Comparison of ENCODE assay signal across 8 cellular contexts in the genomic region with DNA sequence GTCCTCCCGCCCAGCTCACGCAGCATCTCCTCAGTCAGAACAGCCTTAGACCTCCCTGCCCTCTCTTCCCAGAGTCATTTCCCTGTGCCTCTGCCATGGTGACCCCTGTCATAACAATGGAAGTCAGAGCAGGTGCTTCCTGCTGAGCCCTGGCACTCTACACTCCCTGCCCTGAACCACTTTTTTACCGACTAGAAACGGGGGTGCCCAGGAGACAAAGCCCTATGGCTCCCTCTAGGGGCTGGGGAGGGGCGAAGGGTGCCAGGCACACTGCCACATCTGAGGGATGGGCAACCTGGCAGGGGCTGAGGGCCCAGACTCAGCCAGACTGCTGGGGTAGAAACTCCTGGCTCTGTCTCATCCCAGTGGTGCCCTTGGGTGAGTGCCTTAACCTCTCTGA. TPM values are rescaled to one million over a fixed set of nuclear protein-coding genes. Genes with fewer than 3 reads are reported as not detected.
DNase-seq lines count a peak whose midpoint lies in the region; ATAC-seq and TF ChIP-seq lines count a peak whose summit lies in the region.

No MANE protein-coding gene starts in this region.

- peaks cover 6% of the 10 kb centered on the region for H3K36me3 Mint-ChIP-seq in activated naive CD8-positive, alpha-beta T cell treated with anti-CD3 and anti-CD28 coated beads, Interleukin-2, amount 10 ng/mL, durations not matched to agents 7 days and 5 days

- DNase-seq in HFF-Myc (ENCODE audit: extremely low read depth, low read depth) (no peak), PC-3 (peak; percentile 60), midbrain (lab: John Stamatoyannopoulos, UW) (no peak), GDM1 (lab: John Stamatoyannopoulos, UW) (no peak)
- DNase-seq in activated naive CD8-positive, alpha-beta T cell treated with anti-CD3 and anti-CD28 coated beads, Interleukin-2, amount 10 ng/mL, durations not matched to agents 7 days and 5 days: peak; percentile 64

- H3K9ac ChIP-seq in BLaER1: peak overlapping the region; percentile 76
- no peak overlapping the region for H3K9ac ChIP-seq in PC-3 (ENCODE audit: low read length)
- H3K9ac ChIP-seq in liver (ENCODE audit: low read depth in 1 of 2, low read length in 2 of 2): no peak overlapping the region

- H3K27me3 Mint-ChIP-seq in activated naive CD8-positive, alpha-beta T cell treated with anti-CD3 and anti-CD28 coated beads, Interleukin-2, amount 10 ng/mL, durations not matched to agents 7 days and 5 days: no peaks in the 10 kb centered on the region

- CTCF ChIA-PET in PC-3 (lab: Charles Lee): interaction anchor here (0.5 kb wide), 1 partner anchor 1411 kb away, joined by 5 read pairs; no protein-coding TSS in a partner anchor

- BruUV-seq in PC-3 (replicated peaks; lab: Mats Ljungman, UMichigan): no TSS peak

- 30% methylated on average over 5 of the region's 5 CpGs for WGBS in liver

- H3K27ac ChIP-seq in BLaER1 (peak overlapping the region; percentile 92), PC-3 (ENCODE audit: low read length) (no peak overlapping the region), liver (ENCODE audit: low read depth in 1 of 2, low read length in 2 of 2) (no peak overlapping the region)

- H3K4me2 ChIP-seq in BLaER1 (peak overlapping the region; percentile 97), PC-3 (ENCODE audit: low read length) (no peak overlapping the region)

- no peaks in the 10 kb centered on the region for H3K9me2 ChIP-seq in PC-3 (replicated peaks; ENCODE audit: low read length)

- H3K9me3 ChIP-seq in BLaER1 (no peaks in the 10 kb centered on the region), PC-3 (ENCODE audit: low read length) (no peaks in the 10 kb centered on the region), liver (ENCODE audit: control insufficient read depth in 4 of 4, low read length in 3 of 4) (no peaks in the 10 kb centered on the region)

- TF ChIP-seq CTCF in HFF-Myc (IDR thresholded peaks at IDR 0.05; ENCODE audit: low read depth, low read length, missing control alignments): peak; percentile 69
- TF ChIP-seq CTCF in PC-3 (conservative IDR thresholded peaks at IDR 0.05; ENCODE audit: low read depth, low read length): peak; percentile 76
- peak; percentile 10 for TF ChIP-seq CTCF in liver (IDR thresholded peaks at IDR 0.05; ENCODE audit: low read depth, low read length, missing input control)

- H3K4me1 Mint-ChIP-seq in activated naive CD8-positive, alpha-beta T cell treated with anti-CD3 and anti-CD28 coated beads, Interleukin-2, amount 10 ng/mL, durations not matched to agents 7 days and 5 days: peaks cover 31% of the 10 kb centered on the region

- H3K27me3 ChIP-seq in BLaER1 (no peaks in the 10 kb centered on the region), PC-3 (ENCODE audit: low read length) (no peaks in the 10 kb centered on the region), liver (ENCODE audit: control insufficient read depth in 4 of 4, insufficient read depth in 4 of 4, low read length in 3 of 4) (no peaks in the 10 kb centered on the region)

- peak in 1 of 2 donors; percentile 56 for TF ChIP-seq RAD21 in liver (IDR thresholded peaks at IDR 0.05)

- H3K9me3 Mint-ChIP-seq in activated naive CD8-positive, alpha-beta T cell treated with anti-CD3 and anti-CD28 coated beads, Interleukin-2, amount 10 ng/mL, durations not matched to agents 7 days and 5 days: no peaks in the 10 kb centered on the region

- H3F3A ChIP-seq in PC-3 (ENCODE audit: low read length, unreplicated experiment): no peaks in the 10 kb centered on the region

- H3K4me3 ChIP-seq in BLaER1 (peak overlapping the region; percentile 60; the same call in 1 of the 2 replicates), HFF-Myc (replicated peaks; ENCODE audit: low read depth, low read length) (no peak overlapping the region), PC-3 (ENCODE audit: low read length) (no peak overlapping the region), liver (ENCODE audit: low read depth in 1 of 3, low read length in 3 of 3) (no peak overlapping the region)

- ATAC-seq in PC-3 (peak; percentile 37; the same call in 1 of the 2 replicates), GM18502 (IDR thresholded peaks at IDR 0.05; ENCODE audit: poor library complexity, unreplicated experiment) (no peak)
- ATAC-seq in activated naive CD8-positive, alpha-beta T cell treated with anti-CD3 and anti-CD28 coated beads, Interleukin-2, amount 10 ng/mL, durations not matched to agents 7 days and 5 days (ENCODE audit: low read depth): peak; percentile 73

- intact Hi-C loops in PC-3 (cut with micrococcal nuclease): no loop called here

- POLR2A ChIA-PET in PC-3 (lab: Charles Lee; ENCODE audit: unreplicated experiment): no interaction called here
- POLR2A ChIA-PET in activated naive CD8-positive, alpha-beta T cell treated with anti-CD3 and anti-CD28 coated beads, Interleukin-2, amount 10 ng/mL, durations not matched to agents 7 days and 5 days (lab: Charles Lee): no interaction called here

- no peak overlapping the region for H3K4me3 Mint-ChIP-seq in activated naive CD8-positive, alpha-beta T cell treated with anti-CD3 and anti-CD28 coated beads, Interleukin-2, amount 10 ng/mL, durations not matched to agents 7 days and 5 days

- H3K27ac Mint-ChIP-seq in activated naive CD8-positive, alpha-beta T cell treated with anti-CD3 and anti-CD28 coated beads, Interleukin-2, amount 10 ng/mL, durations not matched to agents 7 days and 5 days: peak overlapping the region; percentile 84

- H3K36me3 ChIP-seq in BLaER1 (peaks cover 28% of the 10 kb centered on the region), PC-3 (ENCODE audit: low read depth, low read length) (no peaks in the 10 kb centered on the region), liver (ENCODE audit: control insufficient read depth in 4 of 4, insufficient read depth in 3 of 4, low read depth in 1 of 4, low read length in 3 of 4) (no peaks in the 10 kb centered on the region)

- no peaks in the 10 kb centered on the region for H4K20me1 ChIP-seq in BLaER1
- no peaks in the 10 kb centered on the region for H4K20me1 ChIP-seq in PC-3 (ENCODE audit: low read length)

- H2AFZ ChIP-seq in PC-3 (ENCODE audit: low read length): no peak overlapping the region

- no peaks in the 10 kb centered on the region for H3K79me2 ChIP-seq in PC-3 (ENCODE audit: low read length)

- H3K4me1 ChIP-seq in BLaER1 (peaks cover 72% of the 10 kb centered on the region), PC-3 (ENCODE audit: insufficient read depth, low read length) (peaks cover 10% of the 10 kb centered on the region; the same call in 1 of the 2 replicates), liver (ENCODE audit: control insufficient read depth in 4 of 4, insufficient read depth in 4 of 4, low read length in 3 of 4) (no peaks in the 10 kb centered on the region)

TF ChIP-seq in liver, 16 proteins besides CTCF, POLR2A, EP300 and RAD21:
- TF ChIP-seq NR2F2 (IDR thresholded peaks at IDR 0.05): peak; percentile 86
- TF ChIP-seq, protein P1, sequence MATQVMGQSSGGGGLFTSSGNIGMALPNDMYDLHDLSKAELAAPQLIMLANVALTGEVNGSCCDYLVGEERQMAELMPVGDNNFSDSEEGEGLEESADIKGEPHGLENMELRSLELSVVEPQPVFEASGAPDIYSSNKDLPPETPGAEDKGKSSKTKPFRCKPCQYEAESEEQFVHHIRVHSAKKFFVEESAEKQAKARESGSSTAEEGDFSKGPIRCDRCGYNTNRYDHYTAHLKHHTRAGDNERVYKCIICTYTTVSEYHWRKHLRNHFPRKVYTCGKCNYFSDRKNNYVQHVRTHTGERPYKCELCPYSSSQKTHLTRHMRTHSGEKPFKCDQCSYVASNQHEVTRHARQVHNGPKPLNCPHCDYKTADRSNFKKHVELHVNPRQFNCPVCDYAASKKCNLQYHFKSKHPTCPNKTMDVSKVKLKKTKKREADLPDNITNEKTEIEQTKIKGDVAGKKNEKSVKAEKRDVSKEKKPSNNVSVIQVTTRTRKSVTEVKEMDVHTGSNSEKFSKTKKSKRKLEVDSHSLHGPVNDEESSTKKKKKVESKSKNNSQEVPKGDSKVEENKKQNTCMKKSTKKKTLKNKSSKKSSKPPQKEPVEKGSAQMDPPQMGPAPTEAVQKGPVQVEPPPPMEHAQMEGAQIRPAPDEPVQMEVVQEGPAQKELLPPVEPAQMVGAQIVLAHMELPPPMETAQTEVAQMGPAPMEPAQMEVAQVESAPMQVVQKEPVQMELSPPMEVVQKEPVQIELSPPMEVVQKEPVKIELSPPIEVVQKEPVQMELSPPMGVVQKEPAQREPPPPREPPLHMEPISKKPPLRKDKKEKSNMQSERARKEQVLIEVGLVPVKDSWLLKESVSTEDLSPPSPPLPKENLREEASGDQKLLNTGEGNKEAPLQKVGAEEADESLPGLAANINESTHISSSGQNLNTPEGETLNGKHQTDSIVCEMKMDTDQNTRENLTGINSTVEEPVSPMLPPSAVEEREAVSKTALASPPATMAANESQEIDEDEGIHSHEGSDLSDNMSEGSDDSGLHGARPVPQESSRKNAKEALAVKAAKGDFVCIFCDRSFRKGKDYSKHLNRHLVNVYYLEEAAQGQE (IDR thresholded peaks at IDR 0.05): no peak
TF ChIP-seq in liver: peak in this region for 1.

RNA-seq across cellular contexts. Expression of a gene that starts 16.4 kb away (rescaled TPM):
- total RNA-seq in PC-3 (2014; rRNA removed) (14.4 and 15.2 TPM in 2 replicates), liver (1 to 10 TPM; 7.3 to 7.4 TPM)
- total RNA-seq in activated naive CD8-positive, alpha-beta T cell treated with anti-CD3 and anti-CD28 coated beads, Interleukin-2, amount 10 ng/mL, durations not matched to agents 7 days and 5 days: 10 to 100 TPM; 17.6 to 18.9 TPM
- polyA plus RNA-seq in liver: 1 to 10 TPM; 3.3 to 5.6 TPM

RNA-seq across cellular contexts. Expression of a gene that starts 22.3 kb away (rescaled TPM):
- total RNA-seq in PC-3 (2014; rRNA removed): 0.12 TPM in 1 of 2 replicates, not detected in the other
- total RNA-seq in activated naive CD8-positive, alpha-beta T cell treated with anti-CD3 and anti-CD28 coated beads, Interleukin-2, amount 10 ng/mL, durations not matched to agents 7 days and 5 days: under 1 TPM; 0.44 to 0.79 TPM
- total RNA-seq in liver: under 1 TPM; 0.17 to 0.42 TPM
- under 1 TPM in 1 of 2 donors, not detected in 1; 0.09 TPM for polyA plus RNA-seq in liver

RNA-seq across cellular contexts. Expression of a gene that starts 39.9 kb away (rescaled TPM):
- total RNA-seq in PC-3 (2014; rRNA removed): 1.4 and 2.4 TPM in 2 replicates
- total RNA-seq in activated naive CD8-positive, alpha-beta T cell treated with anti-CD3 and anti-CD28 coated beads, Interleukin-2, amount 10 ng/mL, durations not matched to agents 7 days and 5 days: 10 to 100 TPM; 33.0 to 33.9 TPM
- 1 to 10 TPM in 1 of 2 donors, under 1 TPM in 1; 0.75 to 1.2 TPM for total RNA-seq in liver
- polyA plus RNA-seq in liver: 1 to 10 TPM in 1 of 2 donors, under 1 TPM in 1; 0.86 to 1.1 TPM

Comparison
In these comparisons a context has a peak if more than half of its experiments do, and no peak if none do; other contexts are left out.
1. DNase-seq: peak in PC-3 (single experiment) and activated naive CD8-positive, alpha-beta T cell treated with anti-CD3 and anti-CD28 coated beads, Interleukin-2, amount 10 ng/mL, durations not matched to agents 7 days and 5 days (single experiment); none in HFF-Myc (single experiment), midbrain (single experiment) and GDM1 (single experiment).
2. CTCF ChIP-seq: peak in every context shown above with its lines; median percentile 76 in PC-3; 69 in HFF-Myc; 10 in liver.